In genomic region chr7:95429241-95429640, GRCh38 we compare ENCODE assay signal across 14 cellular contexts. TPM values are rescaled to one million over a fixed set of nuclear protein-coding genes. Genes with fewer than 3 reads are reported as not detected.
"Had no signal": no experiment of that assay in that cellular context is flagged by ENCODE, and none has a peak within 500 bp of the region (broad histone marks: within the 10 kb centered on the region; RNA-seq: fewer than 3 reads in every experiment).

No MANE protein-coding gene starts in this region.

RNA-seq across cellular contexts. Expression of gene PON3, which starts 33.1 kb away (rescaled TPM):
- total RNA-seq: activated B cell treated with CpG ODN at 0.5 μM for 24 hours; activated CD4-positive, alpha-beta memory T cell treated with anti-CD3 and anti-CD28 coated beads for 36 hours; activated CD4-positive, alpha-beta memory T cell treated with anti-CD3 and anti-CD28 coated beads, Interleukin-2, amount 10 ng/mL, durations not matched to agents 7 days and 5 days; activated CD4-positive, alpha-beta T cell treated with anti-CD3 and anti-CD28 coated beads for 36 hours; activated CD4-positive, alpha-beta T cell treated with anti-CD3 and anti-CD28 coated beads, Interleukin-2, amount 10 ng/mL, durations not matched to agents 24 days and 14 days; activated CD4-positive, alpha-beta T cell treated with anti-CD3 and anti-CD28 coated beads, Interleukin-2, amount 10 ng/mL, durations not matched to agents 7 days and 5 days; activated CD8-positive, alpha-beta memory T cell treated with anti-CD3 and anti-CD28 coated beads for 36 hours; activated CD8-positive, alpha-beta T cell treated with anti-CD3 and anti-CD28 coated beads for 36 hours; activated CD8-positive, alpha-beta T cell treated with anti-CD3 and anti-CD28 coated beads, Interleukin-2, amount 10 ng/mL, durations not matched to agents 7 days and 5 days; T-helper 1 cell treated with Interleukin-12 subunit alpha and Interleukin-12 subunit beta and Interleukin-4 antibody, amounts not matched to agents 30 ng/mL and 1 ng/mL, for 36 hours; T-helper 17 cell had no signal

RNA-seq across cellular contexts. Expression of gene ASB4, which starts 56.5 kb away (rescaled TPM):
- total RNA-seq: activated B cell treated with CpG ODN at 0.5 μM for 24 hours; activated CD4-positive, alpha-beta memory T cell treated with anti-CD3 and anti-CD28 coated beads for 36 hours; activated CD4-positive, alpha-beta memory T cell treated with anti-CD3 and anti-CD28 coated beads, Interleukin-2, amount 10 ng/mL, durations not matched to agents 7 days and 5 days; activated CD4-positive, alpha-beta T cell treated with anti-CD3 and anti-CD28 coated beads for 36 hours; activated CD4-positive, alpha-beta T cell treated with anti-CD3 and anti-CD28 coated beads, Interleukin-2, amount 10 ng/mL, durations not matched to agents 24 days and 14 days; activated CD4-positive, alpha-beta T cell treated with anti-CD3 and anti-CD28 coated beads, Interleukin-2, amount 10 ng/mL, durations not matched to agents 7 days and 5 days; activated CD8-positive, alpha-beta memory T cell treated with anti-CD3 and anti-CD28 coated beads for 36 hours; activated CD8-positive, alpha-beta memory T cell treated with anti-CD3 and anti-CD28 coated beads, Interleukin-2, amount 10 ng/mL, durations not matched to agents 7 days and 5 days; activated CD8-positive, alpha-beta T cell treated with anti-CD3 and anti-CD28 coated beads for 36 hours; activated CD8-positive, alpha-beta T cell treated with anti-CD3 and anti-CD28 coated beads, Interleukin-2, amount 10 ng/mL, durations not matched to agents 7 days and 5 days; T-helper 1 cell treated with Interleukin-12 subunit alpha and Interleukin-12 subunit beta and Interleukin-4 antibody, amounts not matched to agents 30 ng/mL and 1 ng/mL, for 36 hours; T-helper 17 cell; T-helper 2 cell treated with Interferon-gamma antibody and Interleukin-4, amounts not matched to agents 100 ng/mL and 5 ng/mL, for 36 hours; WTC11 had no signal
